Comparison of ENCODE assay signal across 10 cellular contexts in the genomic region with DNA sequence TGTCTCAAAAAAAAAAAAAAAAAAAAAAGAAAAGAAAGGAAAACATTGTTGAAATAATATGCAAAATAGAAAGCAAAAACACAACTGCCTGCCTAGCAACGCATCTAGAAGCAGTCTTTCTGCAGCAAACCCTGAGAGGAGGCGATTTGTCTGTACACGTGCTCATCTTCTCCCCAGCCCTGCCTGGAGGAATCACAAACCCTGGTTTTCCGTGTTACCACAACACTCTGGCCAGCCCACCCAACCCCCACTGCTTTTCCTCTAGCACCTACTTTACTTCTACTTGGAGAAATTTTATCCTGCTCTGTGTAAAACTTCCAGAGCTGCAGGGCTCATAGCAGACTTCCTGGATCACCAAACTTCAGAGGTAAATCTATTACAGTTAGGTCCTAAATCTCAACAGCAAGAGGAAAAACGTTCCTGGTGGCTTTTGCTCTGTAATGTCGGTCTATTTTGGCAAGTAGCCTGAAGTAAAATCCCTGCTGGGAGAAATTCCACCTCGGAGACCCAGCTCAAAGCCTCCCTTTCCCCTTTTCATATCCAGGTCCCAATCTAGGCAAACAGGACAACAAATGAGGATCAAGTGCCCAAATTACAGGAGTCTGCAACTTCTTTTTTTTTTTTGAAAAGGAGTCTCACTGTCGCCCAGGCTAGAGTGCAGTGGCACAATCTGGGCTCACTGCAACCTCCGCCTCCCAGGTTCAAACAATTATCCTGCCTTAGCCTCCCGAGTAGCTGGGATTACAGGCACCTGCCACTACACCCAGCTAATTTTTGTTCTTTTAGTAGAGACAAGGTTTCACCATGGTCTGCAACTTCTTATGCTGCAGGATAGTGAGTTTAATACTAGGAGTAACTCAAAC.
A peak's percentile ranks its signal among the peaks of the same experiment; 100 is the strongest.
DNase-seq lines count a peak whose midpoint lies in the region; ATAC-seq, FAIRE-seq and TF ChIP-seq lines count a peak whose summit lies in the region.
"Had no signal": no experiment of that assay in that cellular context is flagged by ENCODE, and none has a peak within 500 bp of the region (broad histone marks: within the 10 kb centered on the region; RNA-seq: fewer than 3 reads in every experiment).

No MANE protein-coding gene starts in this region.

- peak overlapping the region; percentile 85 for H3K27ac ChIP-seq in keratinocyte (ENCODE audit: control insufficient read depth, insufficient read depth, low read length)
- H3K27ac ChIP-seq in skeletal muscle tissue (ENCODE audit: low read depth, low read length): no peak overlapping the region
- H3K27ac ChIP-seq in naive thymus-derived CD4-positive, alpha-beta T cell (ENCODE audit: low read depth, low read length): no peak overlapping the region

- CTCF ChIA-PET in naive thymus-derived CD4-positive, alpha-beta T cell (lab: Charles Lee): no interaction called here

- no peaks in the 10 kb centered on the region for H3K27me3 ChIP-seq in keratinocyte (ENCODE audit: control insufficient read depth, extremely low read depth, insufficient read depth, low read length)
- no peaks in the 10 kb centered on the region for H3K27me3 ChIP-seq in skeletal muscle tissue (ENCODE audit: control insufficient read depth in 3 of 3, insufficient read depth in 3 of 3, low read length in 3 of 3)
- H3K27me3 ChIP-seq in naive thymus-derived CD4-positive, alpha-beta T cell (ENCODE audit: control insufficient read depth in 2 of 2, insufficient read depth in 2 of 2, low read length in 2 of 2): no peaks in the 10 kb centered on the region

- peaks cover 0 to 4% (median 0%) of the 10 kb centered on the region in 7 donors for H3K4me1 Mint-ChIP-seq in naive thymus-derived CD4-positive, alpha-beta T cell

- H3K4me1 ChIP-seq in keratinocyte (ENCODE audit: control insufficient read depth, extremely low read depth, insufficient read depth, low read length) (peaks cover 37% of the 10 kb centered on the region), skeletal muscle tissue (ENCODE audit: control insufficient read depth in 3 of 3, insufficient read depth in 3 of 3, low read length in 3 of 3) (peaks cover 0 to 8% (median 4%) of the 10 kb centered on the region in 3 donors)
- H3K4me1 ChIP-seq in naive thymus-derived CD4-positive, alpha-beta T cell (ENCODE audit: control insufficient read depth in 2 of 2, insufficient read depth in 2 of 2, low read length in 2 of 2): no peaks in the 10 kb centered on the region

- TF ChIP-seq CTCF in HFF-Myc (IDR thresholded peaks at IDR 0.05; ENCODE audit: low read depth, low read length, missing control alignments): no peak
- TF ChIP-seq CTCF in keratinocyte (optimal IDR thresholded peaks at IDR 0.05 in 1 of 3, IDR thresholded peaks at IDR 0.05 in 1 of 3, conservative IDR thresholded peaks at IDR 0.05 in 1 of 3; ENCODE audit: extremely low read depth in 1 of 3, insufficient read depth in 2 of 3, low read length in 3 of 3): no peak

- POLR2A ChIA-PET in naive thymus-derived CD4-positive, alpha-beta T cell (lab: Charles Lee): no interaction called here

- no peak for ATAC-seq in naive thymus-derived CD4-positive, alpha-beta T cell
- ATAC-seq in GM21786 (IDR thresholded peaks at IDR 0.05; ENCODE audit: unreplicated experiment) (no peak), HG03039 (IDR thresholded peaks at IDR 0.05; ENCODE audit: unreplicated experiment) (no peak)
- ATAC-seq: stimulated activated memory B cell treated with anti-CD40 and anti-IgM and Interleukin-4, amounts not matched to agents 10 μg/mL and 1 μg/mL and 100 μg/mL, for 72 hours had no signal

- peak; percentile 71 for FAIRE-seq in keratinocyte (lab: Jason Lieb, UNC)

- H3K27me3 Mint-ChIP-seq in naive thymus-derived CD4-positive, alpha-beta T cell: no peaks in the 10 kb centered on the region
- H3K27me3 Mint-ChIP-seq: stimulated activated memory B cell treated with anti-CD40 and anti-IgM and Interleukin-4, amounts not matched to agents 10 μg/mL and 1 μg/mL and 100 μg/mL, for 72 hours had no signal

- peaks cover 70% of the 10 kb centered on the region for H3K79me2 ChIP-seq in keratinocyte (ENCODE audit: control insufficient read depth, insufficient read depth, low read length)

- intact Hi-C loops in naive thymus-derived CD4-positive, alpha-beta T cell (cut with micrococcal nuclease): no loop called here

- H3K27ac Mint-ChIP-seq in naive thymus-derived CD4-positive, alpha-beta T cell: peak overlapping the region in 2 of 9 donors; percentile 51 to 74
- H3K27ac Mint-ChIP-seq: stimulated activated memory B cell treated with anti-CD40 and anti-IgM and Interleukin-4, amounts not matched to agents 10 μg/mL and 1 μg/mL and 100 μg/mL, for 72 hours had no signal

- H3K4me2 ChIP-seq in keratinocyte (ENCODE audit: control insufficient read depth, extremely low read depth, insufficient read depth, low read depth, low read length): peak overlapping the region; percentile 90

- H4K20me1 ChIP-seq in keratinocyte (ENCODE audit: control insufficient read depth, extremely low read depth, insufficient read depth, low read length): no peaks in the 10 kb centered on the region

- peak overlapping the region; percentile 71 for H3K9ac ChIP-seq in keratinocyte (ENCODE audit: control insufficient read depth, extremely low read depth, insufficient read depth, low read length)
- H3K9ac ChIP-seq in skeletal muscle tissue (ENCODE audit: low read depth in 1 of 3, low read length in 3 of 3): peak overlapping the region in 1 of 3 donors; percentile 73

- H3K4me3 ChIP-seq in HFF-Myc (replicated peaks; ENCODE audit: low read depth, low read length): no peak overlapping the region
- peak overlapping the region in 2 of 3 experiments; percentile 40 to 60 for H3K4me3 ChIP-seq in keratinocyte (ENCODE audit: control insufficient read depth in 2 of 3, extremely low read depth in 1 of 3, insufficient read depth in 2 of 3, low read depth in 1 of 3, low read length in 3 of 3)
- H3K4me3 ChIP-seq in skeletal muscle tissue (ENCODE audit: low read length in 3 of 3): peak overlapping the region in 2 of 3 donors; percentile 42 to 57
- no peak overlapping the region for H3K4me3 ChIP-seq in naive thymus-derived CD4-positive, alpha-beta T cell (ENCODE audit: low read length)

- no peaks in the 10 kb centered on the region for H3K9me1 ChIP-seq in keratinocyte (ENCODE audit: control insufficient read depth, extremely low read depth, insufficient read depth, low read length)

- dilution Hi-C loops in keratinocyte (cut with MboI; ENCODE audit: extremely low pct_ligation_motif_present, low sequenced_read_pairs): no loop called here

- H3K9me3 Mint-ChIP-seq in naive thymus-derived CD4-positive, alpha-beta T cell: no peaks in the 10 kb centered on the region
- H3K9me3 Mint-ChIP-seq: stimulated activated memory B cell treated with anti-CD40 and anti-IgM and Interleukin-4, amounts not matched to agents 10 μg/mL and 1 μg/mL and 100 μg/mL, for 72 hours had no signal

- DNase-seq in HFF-Myc (ENCODE audit: extremely low read depth, low read depth) (peak; percentile 56), cerebellar cortex (ENCODE audit: low spot score) (peak; percentile 63), keratinocyte (ENCODE audit: low read depth, low spot score) (no peak), NCI-H345 treated with DMSO at 0.1 percent for 48 hours (lab: John Stamatoyannopoulos, UW; ENCODE audit: unreplicated experiment) (no peak)
- DNase-seq in naive thymus-derived CD4-positive, alpha-beta T cell: no peak
- DNase-seq: NCI-H510A treated with DMSO at 0.1 percent for 48 hours had no signal

- H3K36me3 Mint-ChIP-seq in naive thymus-derived CD4-positive, alpha-beta T cell: peaks cover 0 to 4% (median 3%) of the 10 kb centered on the region in 5 donors

- H3K36me3 ChIP-seq in keratinocyte (ENCODE audit: control insufficient read depth in 2 of 2, extremely low read depth in 1 of 2, insufficient read depth in 2 of 2, low read length in 2 of 2) (peaks cover 0 to 3% of the 10 kb centered on the region in 2 experiments), skeletal muscle tissue (ENCODE audit: control insufficient read depth in 3 of 3, insufficient read depth in 3 of 3, low read length in 3 of 3) (no peaks in the 10 kb centered on the region)
- no peaks in the 10 kb centered on the region for H3K36me3 ChIP-seq in naive thymus-derived CD4-positive, alpha-beta T cell (ENCODE audit: control insufficient read depth in 2 of 3, insufficient read depth in 3 of 3, low read length in 3 of 3)

- H3K4me3 Mint-ChIP-seq in naive thymus-derived CD4-positive, alpha-beta T cell: peak overlapping the region in 1 of 10 donors; percentile 42
- H3K4me3 Mint-ChIP-seq: stimulated activated memory B cell treated with anti-CD40 and anti-IgM and Interleukin-4, amounts not matched to agents 10 μg/mL and 1 μg/mL and 100 μg/mL, for 72 hours had no signal

- H2AFZ ChIP-seq in keratinocyte (ENCODE audit: control insufficient read depth, low read length): no peak overlapping the region

- H3K9me3 ChIP-seq in keratinocyte (ENCODE audit: control insufficient read depth, low read depth, low read length) (no peaks in the 10 kb centered on the region), skeletal muscle tissue (ENCODE audit: control insufficient read depth in 3 of 3, low read length in 3 of 3) (no peaks in the 10 kb centered on the region)
- no peaks in the 10 kb centered on the region for H3K9me3 ChIP-seq in naive thymus-derived CD4-positive, alpha-beta T cell (ENCODE audit: control insufficient read depth in 2 of 3, low read length in 3 of 3)

Comparison
In these comparisons a context has a peak if more than half of its experiments do, and no peak if none do; other contexts are left out.
1. DNase-seq: peak in HFF-Myc (single experiment) and cerebellar cortex (single experiment); none in keratinocyte (single experiment), naive thymus-derived CD4-positive, alpha-beta T cell (0 of 9) and NCI-H345 treated with DMSO at 0.1 percent for 48 hours (single experiment).
2. H3K4me3 ChIP-seq: peak in keratinocyte (2 of 3) and skeletal muscle tissue (2 of 3); none in HFF-Myc (single experiment) and naive thymus-derived CD4-positive, alpha-beta T cell (single experiment).